Comparison of ENCODE assay signal across 9 cellular contexts in the genomic region with DNA sequence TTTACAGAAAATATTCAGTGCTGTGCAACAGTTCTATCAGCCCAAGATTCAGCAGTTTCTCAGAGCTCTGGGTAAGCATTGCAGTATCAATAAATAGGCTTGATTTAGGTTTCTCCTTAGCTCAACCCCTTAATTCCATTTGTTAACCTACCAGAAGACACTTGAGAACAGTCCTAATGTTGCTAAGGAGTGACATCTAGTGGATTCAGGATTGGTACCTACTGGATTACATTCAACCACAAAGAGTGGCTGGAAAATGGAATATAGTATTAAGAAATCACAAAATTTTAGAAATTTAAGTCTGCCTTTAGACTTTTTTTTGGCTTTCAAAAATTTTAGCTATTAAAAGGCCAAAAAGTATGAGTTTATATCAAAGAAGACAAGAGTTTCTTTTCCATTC. TPM values are rescaled to one million over a fixed set of nuclear protein-coding genes. Genes with fewer than 3 reads are reported as not detected.
A peak's percentile ranks its signal among the peaks of the same experiment; 100 is the strongest.
DNase-seq lines count a peak whose midpoint lies in the region; ATAC-seq, FAIRE-seq and TF ChIP-seq lines count a peak whose summit lies in the region.
"Had no signal": no experiment of that assay in that cellular context is flagged by ENCODE, and none has a peak within 500 bp of the region (broad histone marks: within the 10 kb centered on the region; RNA-seq: fewer than 3 reads in every experiment).

No MANE protein-coding gene starts in this region.

- H3K4me3 ChIP-seq in bronchial epithelial cell (ENCODE audit: low read depth, low read length) (no peak overlapping the region), ovary (no peak overlapping the region)

- TF ChIP-seq EP300 in ovary (IDR thresholded peaks at IDR 0.05) = no peak

- no peak for ATAC-seq in HG03025 (IDR thresholded peaks at IDR 0.05; ENCODE audit: low FRiP score, unreplicated experiment)
- no peak for ATAC-seq in HG03280 (IDR thresholded peaks at IDR 0.05; ENCODE audit: unreplicated experiment)

- H3K4me1 ChIP-seq in ovary (ENCODE audit: insufficient read depth) = no peaks in the 10 kb centered on the region

- H3K9me3 ChIP-seq in ovary = no peaks in the 10 kb centered on the region

- TF ChIP-seq POLR2A in ovary (IDR thresholded peaks at IDR 0.05) = no peak

- no peaks in the 10 kb centered on the region for H3K27me3 ChIP-seq in bronchial epithelial cell (ENCODE audit: control insufficient read depth, insufficient read depth, low read length)
- no peaks in the 10 kb centered on the region for H3K27me3 ChIP-seq in ovary

- intact Hi-C loops in ovary (cut with DNase I) = no loop called here

- H3K27ac ChIP-seq in ovary = no peak overlapping the region

- peaks cover 2% of the 10 kb centered on the region for H3K36me3 ChIP-seq in bronchial epithelial cell (ENCODE audit: control insufficient read depth, insufficient read depth, low read length)
- H3K36me3 ChIP-seq in ovary = no peaks in the 10 kb centered on the region

- TF ChIP-seq CTCF in bronchial epithelial cell (IDR thresholded peaks at IDR 0.05; ENCODE audit: insufficient read depth, low read length, severe bottlenecking) (no peak), ovary (IDR thresholded peaks at IDR 0.05) (no peak)

- DNase-seq in AG20443 (ENCODE audit: low spot score) = peak; percentile 32
- peak; percentile 24 for DNase-seq in HT-29 (ENCODE audit: low spot score)
- peak; percentile 44 for DNase-seq in bronchial epithelial cell (ENCODE audit: low read depth)
- peak; percentile 16 for DNase-seq in midbrain (lab: John Stamatoyannopoulos, UW)
- DNase-seq in ovary = no peak
- DNase-seq in NCI-H2227 (lab: John Stamatoyannopoulos, UW; ENCODE audit: unreplicated experiment) = no peak
- DNase-seq: NCI-H146 had no signal

- FAIRE-seq in bronchial epithelial cell (lab: Jason Lieb, UNC) = no peak

RNA-seq across cellular contexts. Expression of gene POLG, which starts 34.7 kb away (rescaled TPM):
- total RNA-seq in HT-29 (2014; rRNA removed; shearing (Covaris generic)) = 159 and 161 TPM in 2 replicates
- total RNA-seq in bronchial epithelial cell (85.6 and 93.7 TPM in 2 replicates), ovary (10 to 100 TPM; 33.0 to 52.0 (median 43.0) TPM)
- 10 to 100 TPM; 19.8 to 25.0 TPM for polyA plus RNA-seq in ovary

RNA-seq across cellular contexts. Expression of gene FANCI, which starts 56.1 kb away (rescaled TPM):
- total RNA-seq in HT-29 (2014; rRNA removed; shearing (Covaris generic)) = 44.4 and 59.1 TPM in 2 replicates
- total RNA-seq in bronchial epithelial cell = 3.5 and 5.5 TPM in 2 replicates
- 10 to 100 TPM in 1 of 7 donors, 1 to 10 TPM in 6; 2.9 to 11.7 (median 5.2) TPM for total RNA-seq in ovary
- polyA plus RNA-seq in ovary = 1 to 10 TPM; 3.0 to 4.4 TPM

Comparison
In these comparisons a context has a peak if more than half of its experiments do, and no peak if none do; other contexts are left out.
1. DNase-seq: peak in AG20443 (single experiment), HT-29 (single experiment), bronchial epithelial cell (single experiment) and midbrain (single experiment); none in ovary (0 of 5) and NCI-H2227 (single experiment).